Comparison of ENCODE assay signal across 8 cellular contexts in genomic region chr15:67024322-67024997, GRCh38. TPM values are rescaled to one million over a fixed set of nuclear protein-coding genes. Genes with fewer than 3 reads are reported as not detected.
A peak's percentile ranks its signal among the peaks of the same experiment; 100 is the strongest.
DNase-seq lines count a peak whose midpoint lies in the region; ATAC-seq and TF ChIP-seq lines count a peak whose summit lies in the region.

No MANE protein-coding gene starts in this region.

- H3K9me3 ChIP-seq in CD4-positive, CD25-positive, alpha-beta regulatory T cell (ENCODE audit: control insufficient read depth in 2 of 2, low read length in 2 of 2): no peaks in the 10 kb centered on the region
- no peaks in the 10 kb centered on the region for H3K9me3 ChIP-seq in prostate gland

- peak overlapping the region in 2 of 3 donors; percentile 27 to 44 for H3K27ac Mint-ChIP-seq in CD4-positive, CD25-positive, alpha-beta regulatory T cell

- H3K4me1 Mint-ChIP-seq in CD4-positive, CD25-positive, alpha-beta regulatory T cell: peaks cover 0 to 2% (median 0%) of the 10 kb centered on the region in 4 donors

- in situ Hi-C loops in KBM-7 (cut with MboI; ENCODE audit: low pct_unique_long_range_greater_than_20kb, low sequenced_read_pairs): no loop called here

- H3K27me3 Mint-ChIP-seq in CD4-positive, CD25-positive, alpha-beta regulatory T cell: peaks cover 19% of the 10 kb centered on the region

- H3K9me3 Mint-ChIP-seq in CD4-positive, CD25-positive, alpha-beta regulatory T cell: peaks cover 0 to 1% (median 0%) of the 10 kb centered on the region in 7 donors

- no peak overlapping the region for H3K27ac ChIP-seq in CD4-positive, CD25-positive, alpha-beta regulatory T cell (ENCODE audit: insufficient read depth, low read length, poor library complexity, severe bottlenecking)
- peak overlapping the region in 1 of 2 donors; percentile 21 for H3K27ac ChIP-seq in prostate gland

- no peak overlapping the region for H3K4me3 ChIP-seq in CD4-positive, CD25-positive, alpha-beta regulatory T cell (ENCODE audit: low read depth, low read length)
- H3K4me3 ChIP-seq in prostate gland: no peak overlapping the region

- no peak for ATAC-seq in CD4-positive, CD25-positive, alpha-beta regulatory T cell (ENCODE audit: low read depth in 2 of 2)
- ATAC-seq in HG03108 (IDR thresholded peaks at IDR 0.05; ENCODE audit: unreplicated experiment) (no peak), HG03354 (IDR thresholded peaks at IDR 0.05; ENCODE audit: poor library complexity, severe bottlenecking, unreplicated experiment) (no peak)

- DNase-seq in CD4-positive, CD25-positive, alpha-beta regulatory T cell: no peak
- DNase-seq in KBM-7: peak; percentile 93
- peak; percentile 49 to 66 for DNase-seq in activated T-cell treated with anti-CD3 and anti-CD28 coated beads, Interleukin-2, amount 50 U/mL, for 48 hours
- peak; percentile 84 for DNase-seq in glomerular visceral epithelial cell (ENCODE audit: extremely low spot score)
- peak; percentile 69 for DNase-seq in prostate gland (ENCODE audit: low spot score)
- DNase-seq in GM10266 (ENCODE audit: extremely low spot score): no peak

- H3K4me3 Mint-ChIP-seq in CD4-positive, CD25-positive, alpha-beta regulatory T cell: no peak overlapping the region

- intact Hi-C loops in prostate gland (cut with DNase I): loop anchor here (10.0 kb wide), 2 partner anchors 80 to 230 kb away; partner anchors contain the start of genes AAGAB and IQCH

- no peaks in the 10 kb centered on the region for H3K4me1 ChIP-seq in CD4-positive, CD25-positive, alpha-beta regulatory T cell (ENCODE audit: control insufficient read depth, insufficient read depth, low read length, poor library complexity, severe bottlenecking)
- peaks cover 4% of the 10 kb centered on the region for H3K4me1 ChIP-seq in prostate gland (replicated peaks)

- no peak for TF ChIP-seq POLR2A in prostate gland (IDR thresholded peaks at IDR 0.05)

- WGBS in prostate gland: 25% methylated on average over 5 of the region's 5 CpGs

- no peaks in the 10 kb centered on the region for H3K27me3 ChIP-seq in CD4-positive, CD25-positive, alpha-beta regulatory T cell (ENCODE audit: control insufficient read depth, insufficient read depth, low read length)
- no peaks in the 10 kb centered on the region for H3K27me3 ChIP-seq in prostate gland (replicated peaks; ENCODE audit: insufficient read depth)

- H3K36me3 Mint-ChIP-seq in CD4-positive, CD25-positive, alpha-beta regulatory T cell: no peaks in the 10 kb centered on the region

- TF ChIP-seq CTCF in prostate gland (IDR thresholded peaks at IDR 0.05) (no peak), GM10266 (IDR thresholded peaks at IDR 0.05; ENCODE audit: control insufficient read depth, insufficient read depth, low read depth, missing control alignments) (no peak)

- no peaks in the 10 kb centered on the region for H3K36me3 ChIP-seq in CD4-positive, CD25-positive, alpha-beta regulatory T cell (ENCODE audit: control insufficient read depth, insufficient read depth, low read length)
- no peaks in the 10 kb centered on the region for H3K36me3 ChIP-seq in prostate gland

RNA-seq across cellular contexts. Expression of gene SMAD3, which starts 40.9 kb away (rescaled TPM):
- total RNA-seq in CD4-positive, CD25-positive, alpha-beta regulatory T cell: 76.6 TPM
- 10 to 100 TPM; 12.0 to 17.0 (median 14.5) TPM for polyA plus RNA-seq in CD4-positive, CD25-positive, alpha-beta regulatory T cell
- total RNA-seq in prostate gland: 10 to 100 TPM; 30.6 to 45.4 TPM

Comparison
In these comparisons a context has a peak if more than half of its experiments do, and no peak if none do; other contexts are left out.
1. DNase-seq: peak in KBM-7 (single experiment), activated T-cell treated with anti-CD3 and anti-CD28 coated beads, Interleukin-2, amount 50 U/mL, for 48 hours (2 of 2), glomerular visceral epithelial cell (single experiment) and prostate gland (single experiment); none in CD4-positive, CD25-positive, alpha-beta regulatory T cell (0 of 3) and GM10266 (single experiment).